In genomic region chr12:49332891-49333371, GRCh38 we compare ENCODE assay signal across 13 cellular contexts. TPM values are rescaled to one million over a fixed set of nuclear protein-coding genes. Genes with fewer than 3 reads are reported as not detected.
A peak's percentile ranks its signal among the peaks of the same experiment; 100 is the strongest.
DNase-seq lines count a peak whose midpoint lies in the region; ATAC-seq and TF ChIP-seq lines count a peak whose summit lies in the region.
"Had no signal": no experiment of that assay in that cellular context is flagged by ENCODE, and none has a peak within 500 bp of the region (broad histone marks: within the 10 kb centered on the region; RNA-seq: fewer than 3 reads in every experiment).

No MANE protein-coding gene starts in this region.

- peaks cover 12% of the 10 kb centered on the region for H3K27me3 Mint-ChIP-seq in MCF 10A (ENCODE audit: insufficient read depth, unreplicated experiment)
- peaks cover 19% of the 10 kb centered on the region for H3K27me3 Mint-ChIP-seq in osteocyte (ENCODE audit: unreplicated experiment)

- CTCF ChIA-PET in MCF 10A (lab: Yijun Ruan, JAX), result interaction anchor here (0.6 to 2.9 kb wide), 8 partner anchors 11 to 315 kb away, joined by 3 to 9 read pairs (median 3); partner anchors contain the start of gene DNAJC22

- H3K9me3 ChIP-seq in breast epithelium, result no peaks in the 10 kb centered on the region

- H3K27ac ChIP-seq in breast epithelium, result no peak overlapping the region
- H3K27ac ChIP-seq: C4-2B, HL-60 had no signal

- H3K9me3 Mint-ChIP-seq in MCF 10A (ENCODE audit: unreplicated experiment) (no peaks in the 10 kb centered on the region), osteocyte (ENCODE audit: unreplicated experiment) (no peaks in the 10 kb centered on the region)

- POLR2A ChIA-PET in MCF 10A (lab: Yijun Ruan, JAX), result interaction anchor here (1.0 to 1.5 kb wide), 2 partner anchors 14 to 56 kb away, joined by 3 read pairs; no protein-coding TSS in a partner anchor

- intact Hi-C loops in breast epithelium (cut with DNase I; ENCODE audit: low total_unique reads) (no loop called here), MCF 10A (cut with micrococcal nuclease) (no loop called here)

- H3K4me1 Mint-ChIP-seq in MCF 10A (ENCODE audit: insufficient read depth, unreplicated experiment) (no peaks in the 10 kb centered on the region), osteocyte (ENCODE audit: unreplicated experiment) (peaks cover 9% of the 10 kb centered on the region)

- no TSS peak for BruUV-seq in MCF 10A (replicated peaks; lab: Mats Ljungman, UMichigan)

- H3K27ac Mint-ChIP-seq in MCF 10A (ENCODE audit: low read depth, unreplicated experiment), result no peak overlapping the region
- no peak overlapping the region for H3K27ac Mint-ChIP-seq in osteocyte (ENCODE audit: unreplicated experiment)

- no peak for ATAC-seq in GM19023 (IDR thresholded peaks at IDR 0.05; ENCODE audit: unreplicated experiment)

- DNase-seq in breast epithelium (ENCODE audit: low spot score in 2 of 2) (no peak), MCF 10A (ENCODE audit: unreplicated experiment) (no peak), choroid plexus epithelial cell (ENCODE audit: low read depth) (no peak), mesenteric fat pad (ENCODE audit: low spot score) (peak; percentile 85), Kasumi-1 (lab: John Stamatoyannopoulos, UW) (no peak), iPS-NIHi7 (ENCODE audit: extremely low spot score) (no peak), osteocyte (ENCODE audit: extremely low spot score, unreplicated experiment) (no peak)
- DNase-seq: activated gamma-delta T cell treated with Interleukin-2 at 50 U/mL for 16 hours; hippocampal formation; stimulated activated CD4-positive, alpha-beta T cell treated with anti-CD3 and anti-CD28 coated beads, Interleukin-2, amount 100 ng/mL, for 48 hours had no signal

- peak overlapping the region in 2 of 3 donors; percentile 46 to 52 for H3K4me3 ChIP-seq in breast epithelium
- H3K4me3 ChIP-seq in choroid plexus epithelial cell (ENCODE audit: low read depth, low read length), result peak overlapping the region; percentile 9

- no peaks in the 10 kb centered on the region for H3K36me3 ChIP-seq in breast epithelium

- H3K36me3 Mint-ChIP-seq in MCF 10A (ENCODE audit: insufficient read depth, unreplicated experiment), result no peaks in the 10 kb centered on the region
- no peaks in the 10 kb centered on the region for H3K36me3 Mint-ChIP-seq in osteocyte (ENCODE audit: unreplicated experiment)

- H3K27me3 ChIP-seq in breast epithelium, result peaks cover 10 to 30% of the 10 kb centered on the region in 2 donors

- TF ChIP-seq CTCF in breast epithelium (IDR thresholded peaks at IDR 0.05), result no peak
- TF ChIP-seq CTCF in MCF 10A (IDR thresholded peaks at IDR 0.05; ENCODE audit: unreplicated experiment), result no peak
- TF ChIP-seq CTCF in choroid plexus epithelial cell (conservative IDR thresholded peaks at IDR 0.05; ENCODE audit: low read depth, low read length), result no peak
- no peak for TF ChIP-seq CTCF in osteocyte (IDR thresholded peaks at IDR 0.05)

- H3K4me3 Mint-ChIP-seq in MCF 10A (ENCODE audit: unreplicated experiment), result no peak overlapping the region
- H3K4me3 Mint-ChIP-seq in osteocyte (ENCODE audit: unreplicated experiment), result no peak overlapping the region

- TF ChIP-seq POLR2A in breast epithelium (IDR thresholded peaks at IDR 0.05), result no peak

- no peaks in the 10 kb centered on the region for H3K4me1 ChIP-seq in breast epithelium

RNA-seq across cellular contexts. Expression of gene C1QL4, which starts 4.1 kb away (rescaled TPM):
- total RNA-seq in breast epithelium (under 1 TPM in 2 of 3 donors, not detected in 1; 0.33 to 0.44 TPM), MCF 10A (2022) (0.20 TPM in 1 of 2 replicates, not detected in the other), mesenteric fat pad (not detected), osteocyte (0.16 TPM in 1 of 2 replicates, not detected in the other)

RNA-seq across cellular contexts. Expression of gene TROAP, which starts 9.9 kb away (rescaled TPM):
- 1 to 10 TPM in 1 of 3 donors, under 1 TPM in 2; 0.29 to 1.8 (median 0.66) TPM for total RNA-seq in breast epithelium
- 30.8 and 41.9 TPM in 2 replicates for total RNA-seq in MCF 10A (2022)
- total RNA-seq in mesenteric fat pad, result not detected
- total RNA-seq in osteocyte, result 8.0 and 9.6 TPM in 2 replicates

RNA-seq across cellular contexts. Expression of gene DNAJC22, which starts 13.8 kb away (rescaled TPM):
- total RNA-seq in breast epithelium (1 to 10 TPM in 2 of 3 donors, not detected in 1; 3.6 to 5.0 TPM), MCF 10A (2022) (0.25 and 0.33 TPM in 2 replicates), mesenteric fat pad (not detected), osteocyte (0.55 and 0.99 TPM in 2 replicates)

RNA-seq across cellular contexts. Expression of gene SPATS2, which starts 34.3 kb away (rescaled TPM):
- total RNA-seq in breast epithelium (10 to 100 TPM; 13.8 to 24.0 (median 22.0) TPM), MCF 10A (2022) (21.0 and 26.0 TPM in 2 replicates), mesenteric fat pad (9.9 TPM), osteocyte (25.2 and 25.6 TPM in 2 replicates)

RNA-seq across cellular contexts. Expression of gene PRPH, which starts 38.0 kb away (rescaled TPM):
- total RNA-seq in breast epithelium (1 to 10 TPM in 1 of 3 donors, under 1 TPM in 1, not detected in 1; 0.96 to 2.0 TPM), MCF 10A (2022) (1.4 and 2.7 TPM in 2 replicates), mesenteric fat pad (0.55 TPM), osteocyte (not detected in 2 replicates)
